In genomic region chr4:150367326-150367725, GRCh38 we compare ENCODE assay signal across 1 cellular context.
A peak's percentile ranks its signal among the peaks of the same experiment; 100 is the strongest.
TF ChIP-seq lines count a peak whose summit lies in the region.

No MANE protein-coding gene starts in this region.

TF ChIP-seq in H1, 55 proteins besides CTCF, POLR2A, EP300 and RAD21:
- TF ChIP-seq CHD1 (IDR thresholded peaks at IDR 0.05; ENCODE audit: low read depth, low read length), result no peak
- TF ChIP-seq BCL11A (IDR thresholded peaks at IDR 0.05; ENCODE audit: low read depth in 2 of 2, low read length in 2 of 2), result peak; percentile 37 to 85
- no peak for TF ChIP-seq ASH2L (IDR thresholded peaks at IDR 0.05; ENCODE audit: low read length)
- no peak for TF ChIP-seq JUN (IDR thresholded peaks at IDR 0.05; ENCODE audit: low read depth, low read length)
- TF ChIP-seq SP4 (IDR thresholded peaks at IDR 0.05; ENCODE audit: low read length), result no peak
- no peak for TF ChIP-seq TAF7 (optimal IDR thresholded peaks at IDR 0.05; ENCODE audit: borderline replicate concordance, low read depth, low read length)
- TF ChIP-seq CREB1 (IDR thresholded peaks at IDR 0.05), result no peak
- TF ChIP-seq SP1 (IDR thresholded peaks at IDR 0.05; ENCODE audit: low read depth, low read length), result peak; percentile 96
- TF ChIP-seq SIX5 (IDR thresholded peaks at IDR 0.05; ENCODE audit: low read depth, low read length), result no peak
- TF ChIP-seq RNF2 (IDR thresholded peaks at IDR 0.05; ENCODE audit: borderline replicate concordance, low read depth, low read length, missing control alignments, poor library complexity, severe bottlenecking), result no peak
- TF ChIP-seq BACH1 (IDR thresholded peaks at IDR 0.05; ENCODE audit: low read length), result no peak
- no peak for TF ChIP-seq CBX5 (IDR thresholded peaks at IDR 0.05; ENCODE audit: low read depth, low read length)
- no peak for TF ChIP-seq SIRT6 (IDR thresholded peaks at IDR 0.05; ENCODE audit: low read length)
- no peak for TF ChIP-seq HDAC6 (IDR thresholded peaks at IDR 0.05; ENCODE audit: low read depth, low read length)
- TF ChIP-seq TAF1 (IDR thresholded peaks at IDR 0.05; ENCODE audit: low read depth, low read length), result no peak
- no peak for TF ChIP-seq KDM4A (IDR thresholded peaks at IDR 0.05; ENCODE audit: low read depth, low read length, severe bottlenecking)
- TF ChIP-seq SIN3A (conservative IDR thresholded peaks at IDR 0.05 in 1 of 2, IDR thresholded peaks at IDR 0.05 in 1 of 2; ENCODE audit: low read depth in 1 of 2, low read length in 2 of 2), result no peak
- TF ChIP-seq NRF1 (IDR thresholded peaks at IDR 0.05; ENCODE audit: low read depth, low read length), result no peak
- no peak for TF ChIP-seq YY1 (IDR thresholded peaks at IDR 0.05; ENCODE audit: low read depth, low read length)
- TF ChIP-seq RFX5 (IDR thresholded peaks at IDR 0.05; ENCODE audit: borderline replicate concordance, low read depth, low read length), result peak; percentile 47; the same call in 1 of the 2 replicates
- no peak for TF ChIP-seq CTBP2 (IDR thresholded peaks at IDR 0.05; ENCODE audit: borderline replicate concordance, insufficient read depth, insufficient read length, low read length)
- TF ChIP-seq EGR1 (IDR thresholded peaks at IDR 0.05; ENCODE audit: borderline replicate concordance, low read depth, low read length), result no peak
- TF ChIP-seq KDM1A (IDR thresholded peaks at IDR 0.05; ENCODE audit: borderline replicate concordance, low read length), result no peak
- no peak for TF ChIP-seq SUZ12 (IDR thresholded peaks at IDR 0.05; ENCODE audit: low read length)
- no peak for TF ChIP-seq MAFK (IDR thresholded peaks at IDR 0.05; ENCODE audit: low read depth, low read length)
- peak; percentile 36; the same call in 1 of the 2 replicates for TF ChIP-seq MAX (IDR thresholded peaks at IDR 0.05)
- TF ChIP-seq HDAC2 (IDR thresholded peaks at IDR 0.05; ENCODE audit: borderline replicate concordance in 1 of 2, low read depth in 2 of 2, low read length in 2 of 2), result peak in 1 of 2 experiments; percentile 83; a peak in 1 of 4 replicates
- no peak for TF ChIP-seq ATF3 (IDR thresholded peaks at IDR 0.05; ENCODE audit: insufficient read depth, low read depth, low read length)
- TF ChIP-seq POU5F1 (IDR thresholded peaks at IDR 0.05; ENCODE audit: low read depth, low read length), result no peak
- TF ChIP-seq TEAD4 (IDR thresholded peaks at IDR 0.05; ENCODE audit: low read depth, low read length), result peak; percentile 29; the same call in 1 of the 2 replicates
- TF ChIP-seq EZH2 (IDR thresholded peaks at IDR 0.05; ENCODE audit: low read depth, low read length, severe bottlenecking), result no peak
- TF ChIP-seq SAP30 (IDR thresholded peaks at IDR 0.05; ENCODE audit: insufficient read depth, insufficient replicate concordance, low read length), result no peak
- TF ChIP-seq RXRA (IDR thresholded peaks at IDR 0.05; ENCODE audit: insufficient read depth, low read depth, low read length), result no peak
- TF ChIP-seq E2F6 (IDR thresholded peaks at IDR 0.05), result no peak
- no peak for TF ChIP-seq GABPA (IDR thresholded peaks at IDR 0.05; ENCODE audit: borderline replicate concordance, insufficient read depth, low read length)
- TF ChIP-seq POLR2AphosphoS5 (IDR thresholded peaks at IDR 0.05; ENCODE audit: low read depth, low read length), result no peak
- TF ChIP-seq PHF8 (conservative IDR thresholded peaks at IDR 0.05; ENCODE audit: low read depth, low read length), result no peak
- no peak for TF ChIP-seq GTF2F1 (IDR thresholded peaks at IDR 0.05; ENCODE audit: borderline replicate concordance, low read depth, low read length)
- TF ChIP-seq NANOG (IDR thresholded peaks at IDR 0.05; ENCODE audit: insufficient read depth, low read depth, low read length, poor library complexity, severe bottlenecking), result peak; percentile 99
- peak; percentile 95 for TF ChIP-seq CHD7 (IDR thresholded peaks at IDR 0.05; ENCODE audit: insufficient replicate concordance, low read length)
- no peak for TF ChIP-seq SP2 (IDR thresholded peaks at IDR 0.05; ENCODE audit: low read length)
- no peak for TF ChIP-seq JUND (IDR thresholded peaks at IDR 0.05; ENCODE audit: low read length)
- no peak for TF ChIP-seq CEBPB (IDR thresholded peaks at IDR 0.05; ENCODE audit: low read depth, low read length)
- TF ChIP-seq TBP (IDR thresholded peaks at IDR 0.05; ENCODE audit: low read depth, low read length), result no peak
- TF ChIP-seq ZNF274 (IDR thresholded peaks at IDR 0.05; ENCODE audit: borderline replicate concordance, extremely low read depth, low read length), result no peak
- TF ChIP-seq USF2 (IDR thresholded peaks at IDR 0.05; ENCODE audit: low read length), result no peak
- TF ChIP-seq RBBP5 (IDR thresholded peaks at IDR 0.05; ENCODE audit: borderline replicate concordance, low read depth, low read length), result no peak
- no peak for TF ChIP-seq FOSL1 (IDR thresholded peaks at IDR 0.05; ENCODE audit: insufficient read depth, low read depth, low read length)
- no peak for TF ChIP-seq SRF (IDR thresholded peaks at IDR 0.05; ENCODE audit: low read depth, low read length)
- TF ChIP-seq BRCA1 (IDR thresholded peaks at IDR 0.05; ENCODE audit: low read depth, low read length), result no peak
- peak; percentile 81; the same call in 1 of the 2 replicates for TF ChIP-seq TCF12 (IDR thresholded peaks at IDR 0.05; ENCODE audit: low read depth, low read length)
- no peak for TF ChIP-seq CHD2 (IDR thresholded peaks at IDR 0.05; ENCODE audit: low read length)
- TF ChIP-seq KDM5A (IDR thresholded peaks at IDR 0.05; ENCODE audit: low read length), result no peak
- no peak for TF ChIP-seq CBX8 (IDR thresholded peaks at IDR 0.05; ENCODE audit: borderline replicate concordance, low read depth, low read length)
- no peak for TF ChIP-seq ATF2 (IDR thresholded peaks at IDR 0.05; ENCODE audit: low read length)
